1 cellular context compared by ENCODE assay signal in genomic region chr17:42399948-42400843, GRCh38.
TF ChIP-seq lines count a peak whose summit lies in the region.

No MANE protein-coding gene starts in this region.

TF ChIP-seq in H1, 55 proteins besides CTCF, POLR2A, EP300 and RAD21:
- TF ChIP-seq TBP (IDR thresholded peaks at IDR 0.05; ENCODE audit: low read depth, low read length) (no peak), RBBP5 (IDR thresholded peaks at IDR 0.05; ENCODE audit: borderline replicate concordance, low read depth, low read length) (no peak), SP2 (IDR thresholded peaks at IDR 0.05; ENCODE audit: low read length) (no peak), ATF2 (IDR thresholded peaks at IDR 0.05; ENCODE audit: low read length) (no peak), EZH2 (IDR thresholded peaks at IDR 0.05; ENCODE audit: low read depth, low read length, severe bottlenecking) (no peak), NRF1 (IDR thresholded peaks at IDR 0.05; ENCODE audit: low read depth, low read length) (no peak), YY1 (IDR thresholded peaks at IDR 0.05; ENCODE audit: low read depth, low read length) (no peak), BCL11A (IDR thresholded peaks at IDR 0.05; ENCODE audit: low read depth in 2 of 2, low read length in 2 of 2) (no peak), GABPA (IDR thresholded peaks at IDR 0.05; ENCODE audit: borderline replicate concordance, insufficient read depth, low read length) (no peak)
